In genomic region chr5:141615991-141616715, GRCh38 we compare ENCODE assay signal across 9 cellular contexts. TPM values are rescaled to one million over a fixed set of nuclear protein-coding genes. Genes with fewer than 3 reads are reported as not detected.
DNase-seq lines count a peak whose midpoint lies in the region; ATAC-seq and TF ChIP-seq lines count a peak whose summit lies in the region.
"Had no signal": no experiment of that assay in that cellular context is flagged by ENCODE, and none has a peak within 500 bp of the region (broad histone marks: within the 10 kb centered on the region; RNA-seq: fewer than 3 reads in every experiment).

No MANE protein-coding gene starts in this region.

- TF ChIP-seq POLR2A in transverse colon (IDR thresholded peaks at IDR 0.05) (no peak), ovary (IDR thresholded peaks at IDR 0.05) (no peak)

- peaks cover 56% of the 10 kb centered on the region for H3K4me1 Mint-ChIP-seq in activated T-cell treated with anti-CD3 and anti-CD28 coated beads, Interleukin-2, amount 50 U/mL, for 4 hours (ENCODE audit: low read depth)
- peaks cover 64 to 66% of the 10 kb centered on the region in 2 donors for H3K4me1 Mint-ChIP-seq in immature natural killer cell

- TF ChIP-seq CTCF in transverse colon (IDR thresholded peaks at IDR 0.05), result no peak
- TF ChIP-seq CTCF in ovary (IDR thresholded peaks at IDR 0.05), result no peak

- H3K27ac ChIP-seq in transverse colon, result peak overlapping the region in 3 of 4 donors; percentile 15 to 96 (median 25)
- no peak overlapping the region for H3K27ac ChIP-seq in ovary
- H3K27ac ChIP-seq: epithelial cell of prostate had no signal

- no peak for TF ChIP-seq EP300 in transverse colon (IDR thresholded peaks at IDR 0.05; ENCODE audit: low read depth)
- TF ChIP-seq EP300 in ovary (IDR thresholded peaks at IDR 0.05), result no peak

- DNase-seq in stimulated activated CD4-positive, alpha-beta T cell treated with anti-CD3 and anti-CD28 coated beads, Interleukin-15, amount 100 ng/mL, for 24 hours, result peak; percentile 26
- DNase-seq in stimulated activated CD4-positive, alpha-beta T cell treated with anti-CD3 and anti-CD28 coated beads, Interleukin-2, amount 100 ng/mL, for 48 hours, result no peak
- DNase-seq in activated T-cell treated with anti-CD3 and anti-CD28 coated beads, Interleukin-2, amount 50 U/mL, for 4 hours, result peak; percentile 41
- DNase-seq in immature natural killer cell (no peak), transverse colon (no peak), ovary (no peak), LoVo (ENCODE audit: low spot score) (no peak), AG08395 (ENCODE audit: low spot score) (no peak)

- peaks cover 10% of the 10 kb centered on the region for H3K36me3 Mint-ChIP-seq in activated T-cell treated with anti-CD3 and anti-CD28 coated beads, Interleukin-2, amount 50 U/mL, for 4 hours (ENCODE audit: insufficient read depth)
- peaks cover 3 to 9% (median 8%) of the 10 kb centered on the region in 3 donors for H3K36me3 Mint-ChIP-seq in immature natural killer cell

- H3K9me3 ChIP-seq in transverse colon, result no peaks in the 10 kb centered on the region
- no peaks in the 10 kb centered on the region for H3K9me3 ChIP-seq in ovary

- ATAC-seq in activated T-cell treated with anti-CD3 and anti-CD28 coated beads, Interleukin-2, amount 50 U/mL, for 4 hours, result no peak

- peak overlapping the region; percentile 72 to 100 (median 97) for H3K27ac Mint-ChIP-seq in immature natural killer cell

- intact Hi-C loops in transverse colon (cut with DNase I; ENCODE audit: low total_unique reads), result no loop called here
- intact Hi-C loops in ovary (cut with DNase I), result no loop called here

- H3K27me3 Mint-ChIP-seq in activated T-cell treated with anti-CD3 and anti-CD28 coated beads, Interleukin-2, amount 50 U/mL, for 4 hours (ENCODE audit: low read depth), result no peaks in the 10 kb centered on the region
- peaks cover 7 to 18% (median 9%) of the 10 kb centered on the region in 3 donors for H3K27me3 Mint-ChIP-seq in immature natural killer cell (ENCODE audit: low read depth in 3 of 3)

- H3K9me3 Mint-ChIP-seq in activated T-cell treated with anti-CD3 and anti-CD28 coated beads, Interleukin-2, amount 50 U/mL, for 4 hours, result no peaks in the 10 kb centered on the region
- no peaks in the 10 kb centered on the region for H3K9me3 Mint-ChIP-seq in immature natural killer cell

- 67 to 77% methylated on average over 4 to 9 of the region's 9 CpGs for WGBS in transverse colon (ENCODE audit: low coverage in 1 of 2), 2 donors
- WGBS in ovary, 3 donors, result 76 to 82% (median 81%) methylated on average over 9 of the region's 9 CpGs

- in situ Hi-C loops in transverse colon (cut with MboI; ENCODE audit: low pct_ligation_motif_present in 1 of 4, low pct_unique_long_range_greater_than_20kb in 1 of 4, low sequenced_read_pairs in 3 of 4), result no loop called here

- no peaks in the 10 kb centered on the region for H3K27me3 ChIP-seq in transverse colon
- no peaks in the 10 kb centered on the region for H3K27me3 ChIP-seq in ovary

- H3K4me1 ChIP-seq in transverse colon, result peaks cover 9 to 43% (median 23%) of the 10 kb centered on the region in 4 donors
- H3K4me1 ChIP-seq in ovary (ENCODE audit: insufficient read depth), result peaks cover 6% of the 10 kb centered on the region

- H3K36me3 ChIP-seq in transverse colon (peaks cover 0 to 3% (median 0%) of the 10 kb centered on the region in 4 donors), ovary (no peaks in the 10 kb centered on the region)

- H3K4me3 ChIP-seq in transverse colon (no peak overlapping the region), ovary (no peak overlapping the region)

- peak overlapping the region; percentile 99 for H3K4me3 Mint-ChIP-seq in activated T-cell treated with anti-CD3 and anti-CD28 coated beads, Interleukin-2, amount 50 U/mL, for 4 hours
- peak overlapping the region; percentile 97 to 100 (median 100) for H3K4me3 Mint-ChIP-seq in immature natural killer cell

RNA-seq across cellular contexts. Expression of gene DIAPH1, which starts 2.6 kb away (rescaled TPM):
- 100 to 1,000 TPM; 243 to 289 (median 269) TPM for total RNA-seq in activated T-cell treated with anti-CD3 and anti-CD28 coated beads, Interleukin-2, amount 50 U/mL, for 4 hours
- 100 to 1,000 TPM; 108 to 187 (median 123) TPM for polyA plus RNA-seq in immature natural killer cell
- total RNA-seq in transverse colon, result 100 to 1,000 TPM in 1 of 4 donors, 10 to 100 TPM in 3; 55.4 to 150 (median 91.4) TPM
- 10 to 100 TPM; 28.0 to 51.0 (median 44.0) TPM for total RNA-seq in ovary
- polyA plus RNA-seq in ovary, result 10 to 100 TPM; 21.2 to 45.6 TPM

RNA-seq across cellular contexts. Expression of gene HDAC3, which starts 20.5 kb away (rescaled TPM):
- total RNA-seq in activated T-cell treated with anti-CD3 and anti-CD28 coated beads, Interleukin-2, amount 50 U/mL, for 4 hours, result 10 to 100 TPM; 66.1 to 73.8 (median 71.7) TPM
- 100 to 1,000 TPM in 1 of 3 donors, 10 to 100 TPM in 2; 71.5 to 140 (median 80.6) TPM for polyA plus RNA-seq in immature natural killer cell
- 10 to 100 TPM; 12.7 to 45.1 (median 40.2) TPM for total RNA-seq in transverse colon
- 10 to 100 TPM; 34.2 to 55.6 (median 49.4) TPM for total RNA-seq in ovary
- 10 to 100 TPM; 43.3 to 73.8 TPM for polyA plus RNA-seq in ovary

RNA-seq across cellular contexts. Expression of gene RELL2, which starts 20.6 kb away (rescaled TPM):
- total RNA-seq in activated T-cell treated with anti-CD3 and anti-CD28 coated beads, Interleukin-2, amount 50 U/mL, for 4 hours, result 10 to 100 TPM; 25.8 to 30.4 (median 29.5) TPM
- polyA plus RNA-seq in immature natural killer cell (1 to 10 TPM; 1.0 to 3.1 (median 1.5) TPM), ovary (1 to 10 TPM in 1 of 2 donors, not detected in 1; 1.9 TPM)
- total RNA-seq in transverse colon (10 to 100 TPM in 1 of 4 donors, 1 to 10 TPM in 3; 4.4 to 19.1 (median 7.5) TPM), ovary (1 to 10 TPM in 5 of 7 donors, under 1 TPM in 2; 0.58 to 3.0 (median 1.5) TPM)

RNA-seq across cellular contexts. Expression of gene FCHSD1, which starts 35.1 kb away (rescaled TPM):
- 10 to 100 TPM; 20.5 to 29.7 (median 22.1) TPM for total RNA-seq in activated T-cell treated with anti-CD3 and anti-CD28 coated beads, Interleukin-2, amount 50 U/mL, for 4 hours
- polyA plus RNA-seq in immature natural killer cell (10 to 100 TPM in 2 of 3 donors, 1 to 10 TPM in 1; 5.9 to 14.7 (median 10.9) TPM), ovary (10 to 100 TPM; 10.4 to 21.8 TPM)
- total RNA-seq in transverse colon (10 to 100 TPM; 26.1 to 69.9 (median 43.1) TPM), ovary (10 to 100 TPM; 21.1 to 35.2 (median 25.0) TPM)

Comparison
In these comparisons a context has a peak if more than half of its experiments do, and no peak if none do; other contexts are left out.
1. DNase-seq: peak in stimulated activated CD4-positive, alpha-beta T cell treated with anti-CD3 and anti-CD28 coated beads, Interleukin-15, amount 100 ng/mL, for 24 hours (single experiment) and activated T-cell treated with anti-CD3 and anti-CD28 coated beads, Interleukin-2, amount 50 U/mL, for 4 hours (single experiment); none in stimulated activated CD4-positive, alpha-beta T cell treated with anti-CD3 and anti-CD28 coated beads, Interleukin-2, amount 100 ng/mL, for 48 hours (0 of 2), immature natural killer cell (0 of 3), transverse colon (single experiment), ovary (0 of 5), LoVo (single experiment) and AG08395 (single experiment).
2. H3K27ac ChIP-seq: peak in transverse colon (3 of 4); none in ovary (0 of 2).